Comparison of ENCODE assay signal across 8 cellular contexts in the genomic region with DNA sequence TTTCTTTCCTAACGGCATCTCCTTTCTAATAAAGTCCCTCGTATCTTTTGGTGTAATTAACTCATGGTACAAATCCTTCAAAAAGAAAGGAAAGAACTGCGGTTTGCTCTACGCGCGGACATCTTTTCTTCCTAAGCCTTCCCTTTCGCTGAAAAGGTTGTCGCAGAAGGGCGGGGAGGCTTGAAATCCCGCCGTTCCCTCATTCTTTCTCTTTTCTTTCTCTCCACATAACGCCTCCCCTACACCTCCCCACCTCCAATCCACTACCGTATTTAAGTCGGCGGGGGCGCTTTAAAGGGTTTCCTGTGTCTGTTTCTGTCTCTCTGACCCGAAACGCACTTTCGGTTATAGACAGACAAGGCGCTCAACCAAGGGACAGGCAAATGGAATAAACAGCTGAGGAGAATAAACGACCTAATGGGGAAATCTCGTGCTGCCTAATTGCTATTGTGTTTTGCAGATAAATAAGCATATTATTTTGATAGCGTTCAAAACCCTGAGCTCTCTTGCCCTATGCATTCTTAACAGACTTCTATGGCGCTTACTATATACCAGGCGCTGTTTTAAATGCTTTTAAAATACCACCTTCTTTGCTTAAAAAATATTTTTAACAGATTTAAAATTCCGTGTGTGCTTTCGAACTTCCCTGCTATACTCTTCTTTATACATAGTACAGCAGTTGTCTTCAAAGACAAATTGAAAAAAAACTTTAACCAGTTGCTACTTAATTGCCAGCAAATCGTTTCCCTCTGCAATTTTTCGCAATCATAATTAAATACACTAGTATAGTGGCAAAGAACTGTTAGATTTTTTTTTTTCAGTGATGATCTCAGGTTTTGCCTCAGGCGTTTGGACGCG. TPM values are rescaled to one million over a fixed set of nuclear protein-coding genes. Genes with fewer than 3 reads are reported as not detected.
DNase-seq lines count a peak whose midpoint lies in the region; ATAC-seq and TF ChIP-seq lines count a peak whose summit lies in the region.

No MANE protein-coding gene starts in this region.

- no peaks in the 10 kb centered on the region for H4K20me1 ChIP-seq in osteoblast (ENCODE audit: insufficient read depth, low read length)

- TF ChIP-seq CTCF in osteoblast (IDR thresholded peaks at IDR 0.05; ENCODE audit: extremely low read depth, low read depth, low read length) (no peak), upper lobe of right lung (IDR thresholded peaks at IDR 0.05) (no peak)

- no peaks in the 10 kb centered on the region for H3K4me1 ChIP-seq in NT2/D1 (ENCODE audit: insufficient read depth, insufficient read length)
- peaks cover 20% of the 10 kb centered on the region for H3K4me1 ChIP-seq in osteoblast (ENCODE audit: insufficient read depth, low read length)
- H3K4me1 ChIP-seq in upper lobe of right lung = peaks cover 30% of the 10 kb centered on the region

- H3K9me3 ChIP-seq in NT2/D1 (ENCODE audit: insufficient read depth, low read length) (no peaks in the 10 kb centered on the region), osteoblast (ENCODE audit: low read depth, low read length) (no peaks in the 10 kb centered on the region), upper lobe of right lung (no peaks in the 10 kb centered on the region)

- H3K27me3 ChIP-seq in NT2/D1 (ENCODE audit: insufficient read depth, insufficient read length) = peaks cover 39% of the 10 kb centered on the region
- peaks cover 83% of the 10 kb centered on the region for H3K27me3 ChIP-seq in osteoblast (ENCODE audit: insufficient read depth, low read length)
- peaks cover 66% of the 10 kb centered on the region for H3K27me3 ChIP-seq in upper lobe of right lung

- intact Hi-C loops in Right ventricle myocardium inferior (cut with DNase I) (no loop called here), cardiac septum (cut with DNase I) (loop anchor here (5.0 kb wide), 2 partner anchors 160 to 385 kb away; no protein-coding TSS in a partner anchor), head of caudate nucleus (cut with DNase I) (loop anchor here (5.0 to 10.0 kb wide), 2 partner anchors 45 to 132 kb away; no protein-coding TSS in a partner anchor), upper lobe of right lung (cut with DNase I) (no loop called here)

- peak overlapping the region; percentile 84 for H2AFZ ChIP-seq in osteoblast (ENCODE audit: low read length)

- peak overlapping the region; percentile 46 for H3K4me3 ChIP-seq in NT2/D1 (ENCODE audit: insufficient read length, low read depth)
- peak overlapping the region; percentile 75 for H3K4me3 ChIP-seq in osteoblast (ENCODE audit: insufficient read depth, low read length)
- peak overlapping the region; percentile 68 for H3K4me3 ChIP-seq in upper lobe of right lung

- peak overlapping the region; percentile 87 for H3K4me2 ChIP-seq in osteoblast (ENCODE audit: insufficient read depth, low read length)

- DNase-seq in Right ventricle myocardium inferior (ENCODE audit: missing footprints) (peak; percentile 83), cardiac septum (ENCODE audit: low spot score) (no peak), NT2/D1 (ENCODE audit: low read depth, low spot score) (peak; percentile 71), head of caudate nucleus (peak; percentile 35 to 91 (median 69)), osteoblast (ENCODE audit: insufficient read length, low spot score, missing footprints) (no peak), upper lobe of right lung (no peak)
- peak; percentile 52 for DNase-seq in activated gamma-delta T cell treated with anti-CD3 and anti-CD28 coated beads, Interleukin-2, amount 50 U/mL, for 16 hours (ENCODE audit: low read depth)

- H3K36me3 ChIP-seq in NT2/D1 (ENCODE audit: insufficient read depth, insufficient read length, low read length) (no peaks in the 10 kb centered on the region), osteoblast (ENCODE audit: insufficient read depth, low read length) (no peaks in the 10 kb centered on the region), upper lobe of right lung (no peaks in the 10 kb centered on the region)

- ATAC-seq in Right ventricle myocardium inferior (peak; percentile 38), HG03060 (IDR thresholded peaks at IDR 0.05; ENCODE audit: low read depth, unreplicated experiment) (peak; percentile 43), upper lobe of right lung (no peak)

- peak overlapping the region; percentile 27 for H3K9ac ChIP-seq in NT2/D1 (ENCODE audit: insufficient read length, low read depth)

- H3K27ac ChIP-seq in osteoblast (ENCODE audit: low read depth, low read length) (no peak overlapping the region), upper lobe of right lung (peak overlapping the region; percentile 70)

- no peaks in the 10 kb centered on the region for H3K79me2 ChIP-seq in osteoblast (ENCODE audit: insufficient read depth, low read length)

RNA-seq across cellular contexts. Expression of gene HEY2, which starts 2.5 kb away (rescaled TPM):
- total RNA-seq in Right ventricle myocardium inferior (57.5 TPM), cardiac septum (12.3 TPM), osteoblast (2.2 and 2.4 TPM in 2 replicates), upper lobe of right lung (2.2 TPM)

RNA-seq across cellular contexts. Expression of gene NCOA7, which starts 43.8 kb away (rescaled TPM):
- 12.5 TPM for total RNA-seq in Right ventricle myocardium inferior
- total RNA-seq in cardiac septum = 10.3 TPM
- total RNA-seq in osteoblast = 30.4 and 34.0 TPM in 2 replicates
- 80.8 TPM for total RNA-seq in upper lobe of right lung

Comparison
In these comparisons a context has a peak if more than half of its experiments do, and no peak if none do; other contexts are left out.
1. DNase-seq: peak in Right ventricle myocardium inferior (single experiment), NT2/D1 (single experiment), activated gamma-delta T cell treated with anti-CD3 and anti-CD28 coated beads, Interleukin-2, amount 50 U/mL, for 16 hours (single experiment) and head of caudate nucleus (42 of 42); none in cardiac septum (single experiment), osteoblast (single experiment) and upper lobe of right lung (single experiment).
2. intact Hi-C loops: an anchor here in cardiac septum (5.0 kb wide) and head of caudate nucleus (5.0 to 10.0 kb wide); none called in Right ventricle myocardium inferior and upper lobe of right lung.
3. Peak in every context shown above with its lines, with median percentiles within 50 percentile points of each other: H3K4me3 ChIP-seq.